17 cellular contexts compared by ENCODE assay signal in genomic region chr5:8650197-8650596, GRCh38.
DNase-seq lines count a peak whose midpoint lies in the region; FAIRE-seq and TF ChIP-seq lines count a peak whose summit lies in the region.
"Had no signal": no experiment of that assay in that cellular context is flagged by ENCODE, and none has a peak within 500 bp of the region (broad histone marks: within the 10 kb centered on the region; RNA-seq: fewer than 3 reads in every experiment).

No MANE protein-coding gene starts in this region.

- no peaks in the 10 kb centered on the region for H3K79me2 ChIP-seq in astrocyte (ENCODE audit: insufficient read depth, low read length)

- H3K9me3 ChIP-seq in astrocyte (ENCODE audit: insufficient read depth, low read depth, low read length) = no peaks in the 10 kb centered on the region

- H2AFZ ChIP-seq in astrocyte (ENCODE audit: low read depth, low read length) = no peak overlapping the region

- no peaks in the 10 kb centered on the region for H3K27me3 Mint-ChIP-seq in activated CD4-positive, alpha-beta T cell treated with anti-CD3 and anti-CD28 coated beads, Interleukin-2, amount 10 ng/mL, durations not matched to agents 24 days and 14 days
- H3K27me3 Mint-ChIP-seq in astrocyte (ENCODE audit: low read depth, unreplicated experiment) (no peaks in the 10 kb centered on the region), CD14-positive monocyte (ENCODE audit: low read depth in 3 of 3) (peaks cover 0 to 3% (median 0%) of the 10 kb centered on the region in 3 donors)
- H3K27me3 Mint-ChIP-seq: activated B cell treated with CpG ODN at 0.5 μM for 24 hours; activated naive CD4-positive, alpha-beta T cell treated with anti-CD3 and anti-CD28 coated beads, Interleukin-2, amount 10 ng/mL, durations not matched to agents 7 days and 5 days; progenitor cell of endocrine pancreas had no signal

- H3K4me3 ChIP-seq in astrocyte (ENCODE audit: insufficient read depth, low read depth, low read length) = no peak overlapping the region
- no peak overlapping the region for H3K4me3 ChIP-seq in H7 (ENCODE audit: insufficient read depth, low read depth, low read length)
- H3K4me3 ChIP-seq: suprapubic skin had no signal

- DNase-seq in activated CD4-positive, alpha-beta T cell treated with anti-CD3 and anti-CD28 coated beads, Interleukin-2, amount 10 ng/mL, durations not matched to agents 24 days and 14 days = peak; percentile 22
- DNase-seq in activated CD4-positive, alpha-beta T cell treated with anti-CD3 and anti-CD28 coated beads for 4 hours = no peak
- DNase-seq in M059J (ENCODE audit: low read depth) (peak; percentile 67), astrocyte (ENCODE audit: low read depth) (peak; percentile 63), pons (ENCODE audit: low spot score) (peak; percentile 37), foreskin melanocyte (no peak), CD14-positive monocyte (ENCODE audit: low spot score) (no peak), H7 (no peak)
- DNase-seq: activated B cell treated with CpG ODN at 0.5 μM for 24 hours; activated naive CD4-positive, alpha-beta T cell treated with anti-CD3 and anti-CD28 coated beads, Interleukin-2, amount 10 ng/mL, durations not matched to agents 7 days and 5 days; DMS53; Kasumi-1; kidney glomerular epithelial cell; NCI-H1930 had no signal

- TF ChIP-seq CTCF in astrocyte (IDR thresholded peaks at IDR 0.05; ENCODE audit: insufficient read depth, low read depth, low read length) (no peak), CD14-positive monocyte (IDR thresholded peaks at IDR 0.05) (no peak)

- no peak overlapping the region for H3K27ac Mint-ChIP-seq in activated CD4-positive, alpha-beta T cell treated with anti-CD3 and anti-CD28 coated beads, Interleukin-2, amount 10 ng/mL, durations not matched to agents 24 days and 14 days
- H3K27ac Mint-ChIP-seq in astrocyte (ENCODE audit: unreplicated experiment) (peak overlapping the region; percentile 21), CD14-positive monocyte (peak overlapping the region in 1 of 7 donors; percentile 51)
- H3K27ac Mint-ChIP-seq: activated B cell treated with CpG ODN at 0.5 μM for 24 hours, progenitor cell of endocrine pancreas had no signal

- H3K27me3 ChIP-seq in astrocyte (ENCODE audit: insufficient read depth, low read length) (no peaks in the 10 kb centered on the region), H7 (ENCODE audit: control insufficient read depth, insufficient read depth, low read length) (no peaks in the 10 kb centered on the region)
- H3K27me3 ChIP-seq: suprapubic skin had no signal

- intact Hi-C loops in activated CD4-positive, alpha-beta T cell treated with anti-CD3 and anti-CD28 coated beads, Interleukin-2, amount 10 ng/mL, durations not matched to agents 24 days and 14 days (cut with micrococcal nuclease) = no loop called here
- intact Hi-C loops in CD14-positive monocyte (cut with micrococcal nuclease) = no loop called here

- no peaks in the 10 kb centered on the region for H3K4me1 ChIP-seq in astrocyte (ENCODE audit: insufficient read depth, low read length)
- H3K4me1 ChIP-seq: suprapubic skin had no signal

- no peaks in the 10 kb centered on the region for H4K20me1 ChIP-seq in astrocyte (ENCODE audit: insufficient read depth, low read length)

- no peak overlapping the region for H3K27ac ChIP-seq in astrocyte (ENCODE audit: low read depth, low read length)
- H3K27ac ChIP-seq: HL-60, suprapubic skin had no signal

- H3K36me3 Mint-ChIP-seq in activated CD4-positive, alpha-beta T cell treated with anti-CD3 and anti-CD28 coated beads, Interleukin-2, amount 10 ng/mL, durations not matched to agents 24 days and 14 days (ENCODE audit: low read depth) = no peaks in the 10 kb centered on the region
- H3K36me3 Mint-ChIP-seq in astrocyte (ENCODE audit: low read depth, unreplicated experiment) = no peaks in the 10 kb centered on the region
- no peaks in the 10 kb centered on the region for H3K36me3 Mint-ChIP-seq in CD14-positive monocyte
- H3K36me3 Mint-ChIP-seq: activated naive CD4-positive, alpha-beta T cell treated with anti-CD3 and anti-CD28 coated beads, Interleukin-2, amount 10 ng/mL, durations not matched to agents 7 days and 5 days had no signal

- no peak overlapping the region for H3K4me3 Mint-ChIP-seq in activated CD4-positive, alpha-beta T cell treated with anti-CD3 and anti-CD28 coated beads, Interleukin-2, amount 10 ng/mL, durations not matched to agents 24 days and 14 days
- no peak overlapping the region for H3K4me3 Mint-ChIP-seq in astrocyte (ENCODE audit: unreplicated experiment)
- H3K4me3 Mint-ChIP-seq in CD14-positive monocyte = no peak overlapping the region
- H3K4me3 Mint-ChIP-seq: activated B cell treated with CpG ODN at 0.5 μM for 24 hours; activated naive CD4-positive, alpha-beta T cell treated with anti-CD3 and anti-CD28 coated beads, Interleukin-2, amount 10 ng/mL, durations not matched to agents 7 days and 5 days had no signal

- H3K9me3 Mint-ChIP-seq in activated CD4-positive, alpha-beta T cell treated with anti-CD3 and anti-CD28 coated beads, Interleukin-2, amount 10 ng/mL, durations not matched to agents 24 days and 14 days = no peaks in the 10 kb centered on the region
- H3K9me3 Mint-ChIP-seq in astrocyte (ENCODE audit: unreplicated experiment) (peaks cover 1% of the 10 kb centered on the region), CD14-positive monocyte (peaks cover 2 to 13% (median 6%) of the 10 kb centered on the region in 7 donors)

- H3K4me1 Mint-ChIP-seq in activated CD4-positive, alpha-beta T cell treated with anti-CD3 and anti-CD28 coated beads, Interleukin-2, amount 10 ng/mL, durations not matched to agents 24 days and 14 days = no peaks in the 10 kb centered on the region
- H3K4me1 Mint-ChIP-seq in astrocyte (ENCODE audit: low read depth, unreplicated experiment) = peaks cover 10% of the 10 kb centered on the region
- no peaks in the 10 kb centered on the region for H3K4me1 Mint-ChIP-seq in CD14-positive monocyte
- H3K4me1 Mint-ChIP-seq: activated B cell treated with CpG ODN at 0.5 μM for 24 hours; activated naive CD4-positive, alpha-beta T cell treated with anti-CD3 and anti-CD28 coated beads, Interleukin-2, amount 10 ng/mL, durations not matched to agents 7 days and 5 days had no signal

- no peak overlapping the region for H3K9ac ChIP-seq in astrocyte (ENCODE audit: low read length)

- no peak overlapping the region for H3K4me2 ChIP-seq in astrocyte (ENCODE audit: low read length)

- FAIRE-seq in astrocyte (lab: Jason Lieb, UNC) = no peak

- H3K36me3 ChIP-seq in astrocyte (ENCODE audit: insufficient read depth, low read length) (no peaks in the 10 kb centered on the region), H7 (replicated peaks; ENCODE audit: control insufficient read depth, insufficient read depth, low read length) (no peaks in the 10 kb centered on the region)
- H3K36me3 ChIP-seq: suprapubic skin had no signal

Comparison
In these comparisons a context has a peak if more than half of its experiments do, and no peak if none do; other contexts are left out.
1. DNase-seq: peak in activated CD4-positive, alpha-beta T cell treated with anti-CD3 and anti-CD28 coated beads, Interleukin-2, amount 10 ng/mL, durations not matched to agents 24 days and 14 days (single experiment), M059J (single experiment), astrocyte (single experiment) and pons (single experiment); none in activated CD4-positive, alpha-beta T cell treated with anti-CD3 and anti-CD28 coated beads for 4 hours (0 of 2), foreskin melanocyte (single experiment), CD14-positive monocyte (single experiment) and H7 (single experiment).